In the genomic region with DNA sequence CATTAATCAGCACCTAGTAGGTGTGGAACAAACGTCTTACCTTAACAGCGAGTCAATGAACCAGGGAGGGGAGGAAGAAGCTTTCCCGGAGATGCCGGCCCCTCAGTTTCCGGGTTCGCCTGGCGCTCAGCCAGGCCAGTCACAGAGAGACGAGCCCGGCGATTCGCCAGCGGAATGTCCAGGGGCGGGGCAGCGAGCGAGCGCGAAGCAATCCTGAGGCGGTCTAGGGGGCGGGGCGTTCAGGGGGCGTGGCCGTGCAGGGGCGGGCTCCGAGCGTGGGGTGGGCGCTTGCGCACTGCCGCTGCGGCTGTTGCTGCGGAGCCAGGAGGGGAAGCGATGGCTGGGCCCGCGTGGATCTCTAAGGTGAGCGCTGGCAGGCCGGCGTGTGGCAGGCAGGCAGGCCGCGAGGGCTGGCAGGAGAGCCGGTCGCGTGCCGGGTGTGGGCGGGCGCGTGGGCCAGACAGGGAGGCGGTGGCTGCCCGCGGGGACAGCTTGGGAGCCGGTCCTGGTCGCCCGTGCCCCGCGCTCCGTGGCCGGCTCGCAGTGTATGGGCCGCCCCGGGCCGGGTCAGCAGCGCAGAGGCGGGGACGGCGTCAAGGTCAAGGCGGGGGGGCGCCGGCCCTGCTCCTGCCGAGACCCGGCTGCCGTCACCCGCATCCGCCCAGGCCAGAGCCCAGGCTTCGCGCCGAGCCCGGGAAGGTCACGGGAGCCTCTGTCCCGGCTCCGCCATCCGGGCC, we compare ENCODE assay signal across 8 cellular contexts. TPM values are rescaled to one million over a fixed set of nuclear protein-coding genes. Genes with fewer than 3 reads are reported as not detected.
A peak's percentile ranks its signal among the peaks of the same experiment; 100 is the strongest.
DNase-seq lines count a peak whose midpoint lies in the region; ATAC-seq lines count a peak whose summit lies in the region.

A gene (plus strand): TSS at position 295 of the 737 bp plus-strand sequence. CDS start 42 bp downstream, at position 337.

- H3K4me1 ChIP-seq in mononuclear cell (ENCODE audit: insufficient read depth, low read length), result peaks cover 24% of the 10 kb centered on the region

- H3K36me3 Mint-ChIP-seq in IgD-negative memory B cell, result no peaks in the 10 kb centered on the region

- no peaks in the 10 kb centered on the region for H3K27me3 ChIP-seq in mononuclear cell (ENCODE audit: insufficient read depth, low read length)

- H3K9me3 Mint-ChIP-seq in IgD-negative memory B cell, result no peaks in the 10 kb centered on the region

- H3K4me3 Mint-ChIP-seq in IgD-negative memory B cell, result peak within 1 kb of the TSS; percentile 95 to 98 (median 98)

- H3K27ac Mint-ChIP-seq in IgD-negative memory B cell, result peak within 1 kb of the TSS; percentile 95 to 97 (median 96)

- H3K9me3 ChIP-seq in mononuclear cell (ENCODE audit: low read depth, low read length), result no peaks in the 10 kb centered on the region

- DNase-seq in DMS114 treated with DMSO at 0.1 percent for 48 hours (lab: John Stamatoyannopoulos, UW; ENCODE audit: unreplicated experiment) (peak; percentile 93), OCI-M1 (lab: John Stamatoyannopoulos, UW) (peak; percentile 98), activated T-cell treated with anti-CD3 and anti-CD28 coated beads for 24 hours (ENCODE audit: low read depth) (peak; percentile 99), epidermal melanocyte (ENCODE audit: insufficient read length, low spot score) (peak; percentile 86)
- DNase-seq in stimulated activated CD8-positive, alpha-beta memory T cell treated with anti-CD3 and anti-CD28 coated beads, Interleukin-2, amount 100 ng/mL, for 48 hours (ENCODE audit: low read depth in 2 of 2), result peak; percentile 100

- no peaks in the 10 kb centered on the region for H3K27me3 Mint-ChIP-seq in IgD-negative memory B cell

- H3K4me3 ChIP-seq in mononuclear cell (ENCODE audit: low read length), result peak within 1 kb of the TSS; percentile 83

- peak; percentile 76 for ATAC-seq in GM21529 (IDR thresholded peaks at IDR 0.05; ENCODE audit: unreplicated experiment)

- H3K4me1 Mint-ChIP-seq in IgD-negative memory B cell, result peaks cover 26 to 40% (median 30%) of the 10 kb centered on the region in 3 donors

RNA-seq across cellular contexts. Expression of the gene that starts here (rescaled TPM):
- polyA plus RNA-seq in IgD-negative memory B cell, result 62.1 TPM
- 40.5 TPM for total RNA-seq in mononuclear cell

Comparison
In these comparisons a context has a peak if more than half of its experiments do, and no peak if none do; other contexts are left out.
1. Peak in every context shown above with its lines: DNase-seq, ATAC-seq and H3K4me3 ChIP-seq.